In the genomic region with DNA sequence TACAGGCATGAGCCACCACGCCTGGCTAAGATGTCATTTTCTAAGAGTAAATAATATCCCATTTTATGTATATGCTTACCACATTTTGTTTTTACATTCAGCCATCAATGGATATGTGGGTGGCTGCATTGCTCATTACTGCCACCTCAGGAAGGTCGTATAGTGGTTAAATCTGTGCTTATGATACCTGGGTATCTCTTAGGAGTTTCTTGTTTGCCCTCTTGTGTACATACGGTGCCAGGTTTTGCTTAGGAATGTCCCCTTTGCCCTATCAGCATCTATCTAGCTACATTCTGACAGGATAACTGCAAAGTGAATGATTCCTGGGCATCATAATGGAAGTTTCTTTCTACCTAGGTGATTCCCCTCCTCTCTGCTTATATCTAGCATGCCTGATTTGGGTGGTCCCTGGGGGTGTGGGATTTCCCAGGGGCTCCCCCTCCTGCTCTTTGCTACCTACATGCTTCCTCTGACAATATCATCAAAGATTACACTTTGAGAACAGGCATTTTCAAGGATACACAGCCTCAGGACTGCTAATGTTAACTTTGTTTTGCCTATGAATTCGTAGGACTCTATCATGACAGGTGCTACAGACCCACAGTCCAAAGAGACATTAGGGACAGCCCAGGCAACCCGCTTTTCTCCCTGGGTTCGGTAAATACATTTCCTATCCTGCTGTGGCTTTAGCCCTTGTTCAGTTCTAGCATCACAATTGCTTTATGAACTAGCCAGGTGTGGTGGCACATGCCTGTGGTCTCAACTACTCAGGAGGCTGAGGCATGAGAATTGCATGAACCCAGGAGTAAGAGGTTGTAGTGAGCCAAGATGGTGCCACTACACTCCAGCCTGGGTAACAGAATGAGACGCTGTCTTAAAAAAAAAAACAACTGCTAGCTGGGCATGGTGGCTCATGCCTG, we compare ENCODE assay signal across 9 cellular contexts. TPM values are rescaled to one million over a fixed set of nuclear protein-coding genes. Genes with fewer than 3 reads are reported as not detected.
DNase-seq lines count a peak whose midpoint lies in the region; ATAC-seq, FAIRE-seq and TF ChIP-seq lines count a peak whose summit lies in the region.
"Not testable (repeated sequence)": the region's sequence is repeated elsewhere in the genome, so short reads cannot be mapped to it uniquely, and the experiment has no call there.
"Had no signal": no experiment of that assay in that cellular context is flagged by ENCODE, and none has a peak within 500 bp of the region (broad histone marks: within the 10 kb centered on the region; RNA-seq: fewer than 3 reads in every experiment).

No MANE protein-coding gene starts in this region.

- H3K4me1 Mint-ChIP-seq in GM23338: not testable (repeated sequence)
- peaks cover 11% of the 10 kb centered on the region for H3K4me1 Mint-ChIP-seq in activated CD8-positive, alpha-beta T cell treated with anti-CD3 and anti-CD28 coated beads for 36 hours (ENCODE audit: low read depth)

- H3K27me3 Mint-ChIP-seq in GM23338 (ENCODE audit: insufficient read depth, low read depth, poor library complexity); activated CD8-positive, alpha-beta T cell treated with anti-CD3 and anti-CD28 coated beads for 36 hours: not testable (repeated sequence)

- H3K27ac ChIP-seq in DOHH2 (ENCODE audit: low read depth, low read length); GM23338 (ENCODE audit: low read depth); VCaP; liver (ENCODE audit: low read depth in 1 of 2, low read length in 2 of 2): not testable (repeated sequence)

- H3K27ac Mint-ChIP-seq in GM23338; activated CD8-positive, alpha-beta T cell treated with anti-CD3 and anti-CD28 coated beads for 36 hours: not testable (repeated sequence)

- H3K9me3 ChIP-seq in DOHH2 (ENCODE audit: control insufficient read depth, insufficient read depth, low read length): peaks cover 19% of the 10 kb centered on the region
- H3K9me3 ChIP-seq in liver (ENCODE audit: control insufficient read depth in 4 of 4, low read length in 3 of 4): peaks cover 28 to 59% (median 32%) of the 10 kb centered on the region in 4 donors

- H3K36me3 ChIP-seq in DOHH2 (ENCODE audit: control insufficient read depth, low read length): peaks cover 28% of the 10 kb centered on the region
- H3K36me3 ChIP-seq in GM23338 (ENCODE audit: insufficient read depth): peaks cover 22% of the 10 kb centered on the region
- H3K36me3 ChIP-seq in liver (ENCODE audit: control insufficient read depth in 4 of 4, insufficient read depth in 3 of 4, low read depth in 1 of 4, low read length in 3 of 4): peaks cover 13 to 48% (median 39%) of the 10 kb centered on the region in 4 donors

- H3K4me2 ChIP-seq in DOHH2 (ENCODE audit: low read length); GM23338: not testable (repeated sequence)

- not testable (repeated sequence) for H3K4me3 ChIP-seq in DOHH2 (ENCODE audit: low read length); GM23338
- peak overlapping the region in 2 of 3 donors; percentile 49 to 75 for H3K4me3 ChIP-seq in liver (ENCODE audit: low read depth in 1 of 3, low read length in 3 of 3)

- H3K79me2 ChIP-seq in DOHH2 (ENCODE audit: control insufficient read depth, low read length); GM23338 (replicated peaks; ENCODE audit: insufficient read depth): not testable (repeated sequence)

- CTCF ChIA-PET in activated CD8-positive, alpha-beta T cell treated with anti-CD3 and anti-CD28 coated beads for 36 hours (lab: Charles Lee): not testable (repeated sequence)

- not testable (repeated sequence) for H3K9me2 ChIP-seq in DOHH2 (replicated peaks; ENCODE audit: control insufficient read depth, low read length); GM23338 (ENCODE audit: insufficient read depth)

- not testable (repeated sequence) for H2AFZ ChIP-seq in GM23338

- H4K20me1 ChIP-seq in DOHH2 (ENCODE audit: control insufficient read depth, insufficient read depth, low read depth, low read length); GM23338 (replicated peaks; ENCODE audit: insufficient read depth): not testable (repeated sequence)

- peaks cover 97% of the 10 kb centered on the region for H3K9me3 Mint-ChIP-seq in GM23338
- H3K9me3 Mint-ChIP-seq in activated CD8-positive, alpha-beta T cell treated with anti-CD3 and anti-CD28 coated beads for 36 hours: peaks cover 52% of the 10 kb centered on the region

- 96% methylated on average over 7 of the region's 7 CpGs for WGBS in liver

- intact Hi-C loops in activated CD8-positive, alpha-beta T cell treated with anti-CD3 and anti-CD28 coated beads for 36 hours (cut with micrococcal nuclease): not testable (repeated sequence)

- H3F3A ChIP-seq in DOHH2 (ENCODE audit: control insufficient read depth, insufficient read depth); GM23338 (replicated peaks; ENCODE audit: low read depth): not testable (repeated sequence)

- not testable (repeated sequence) for TF ChIP-seq RAD21 in liver (IDR thresholded peaks at IDR 0.05)

- TF ChIP-seq CTCF in DOHH2 (IDR thresholded peaks at IDR 0.05; ENCODE audit: low read depth, low read length, poor library complexity, severe bottlenecking) (peak; percentile 13), GM23338 (conservative IDR thresholded peaks at IDR 0.05; ENCODE audit: low read depth in 2 of 2) (peak; percentile 26 to 31; a peak in 3 of 4 replicates), VCaP (conservative IDR thresholded peaks at IDR 0.05) (peak; percentile 18; the same call in 1 of the 2 replicates)
- TF ChIP-seq CTCF in activated CD8-positive, alpha-beta T cell treated with anti-CD3 and anti-CD28 coated beads for 36 hours (IDR thresholded peaks at IDR 0.05); liver (IDR thresholded peaks at IDR 0.05; ENCODE audit: low read depth, low read length, missing input control): not testable (repeated sequence)

- not testable (repeated sequence) for H3K9ac ChIP-seq in liver (ENCODE audit: low read depth in 1 of 2, low read length in 2 of 2)

- DNase-seq in GM23338 (ENCODE audit: low spot score); HTR-8/SVneo (ENCODE audit: insufficient read length, low spot score); stimulated activated naive CD8-positive, alpha-beta T cell treated with anti-CD3 and anti-CD28 coated beads, Interleukin-15, Interleukin-2, amounts not matched to agents 100 U/mL and 50 U/mL, for 24 hours: not testable (repeated sequence)
- peak; percentile 36 for DNase-seq in activated CD8-positive, alpha-beta T cell treated with anti-CD3 and anti-CD28 coated beads for 36 hours

- not testable (repeated sequence) for H3K4me1 ChIP-seq in DOHH2 (ENCODE audit: control insufficient read depth, low read length); GM23338 (ENCODE audit: insufficient read depth); liver (ENCODE audit: control insufficient read depth in 4 of 4, insufficient read depth in 4 of 4, low read length in 3 of 4)

- peak; percentile 55 for FAIRE-seq in HTR-8/SVneo (lab: Jason Lieb, UNC)

- H3K27me3 ChIP-seq in DOHH2 (ENCODE audit: control insufficient read depth, low read length); GM23338 (ENCODE audit: insufficient read depth); liver (ENCODE audit: control insufficient read depth in 4 of 4, insufficient read depth in 4 of 4, low read length in 3 of 4): not testable (repeated sequence)

- ATAC-seq in GM23338: not testable (repeated sequence)
- ATAC-seq in activated CD8-positive, alpha-beta T cell treated with anti-CD3 and anti-CD28 coated beads for 36 hours: peak; percentile 65
- ATAC-seq in stimulated activated naive CD8-positive, alpha-beta T cell treated with anti-CD3 and anti-CD28 coated beads, Interleukin-15, Interleukin-2, amounts not matched to agents 100 U/mL and 50 U/mL, for 24 hours: peak; percentile 23

- POLR2A ChIA-PET in activated CD8-positive, alpha-beta T cell treated with anti-CD3 and anti-CD28 coated beads for 36 hours (lab: Charles Lee): not testable (repeated sequence)

- peaks cover 30% of the 10 kb centered on the region for H3K36me3 Mint-ChIP-seq in GM23338 (ENCODE audit: low read depth)
- peaks cover 87% of the 10 kb centered on the region for H3K36me3 Mint-ChIP-seq in activated CD8-positive, alpha-beta T cell treated with anti-CD3 and anti-CD28 coated beads for 36 hours (ENCODE audit: low read depth)

- not testable (repeated sequence) for H3K4me3 Mint-ChIP-seq in GM23338; activated CD8-positive, alpha-beta T cell treated with anti-CD3 and anti-CD28 coated beads for 36 hours

RNA-seq across cellular contexts. Expression of gene ZNF440, which starts 15.1 kb away (rescaled TPM):
- 6.1 and 9.3 TPM in 2 replicates for total RNA-seq in GM23338 (2014; rRNA removed; shearing (Covaris generic))
- polyA plus RNA-seq in GM23338 (2016; fragmentation: Nextera tagmentation; extraction: Ambion mirVana): 2.3 and 2.5 TPM in 2 replicates
- 1 to 10 TPM; 7.7 to 8.8 TPM for total RNA-seq in activated CD8-positive, alpha-beta T cell treated with anti-CD3 and anti-CD28 coated beads for 36 hours
- 1 to 10 TPM; 7.2 to 8.5 TPM for total RNA-seq in liver
- polyA plus RNA-seq in liver: 1 to 10 TPM; 1.3 to 1.5 TPM

RNA-seq across cellular contexts. Expression of gene ZNF439, which starts 19.3 kb away (rescaled TPM):
- total RNA-seq in GM23338 (2014; rRNA removed; shearing (Covaris generic)): 6.6 and 11.7 TPM in 2 replicates
- polyA plus RNA-seq in GM23338 (2016; fragmentation: Nextera tagmentation; extraction: Ambion mirVana): 3.5 and 4.5 TPM in 2 replicates
- 1 to 10 TPM; 8.7 to 9.6 TPM for total RNA-seq in activated CD8-positive, alpha-beta T cell treated with anti-CD3 and anti-CD28 coated beads for 36 hours
- 1 to 10 TPM; 2.0 to 2.4 TPM for total RNA-seq in liver
- under 1 TPM; 0.33 to 0.61 TPM for polyA plus RNA-seq in liver
- total RNA-seq: HT-29 had no signal

RNA-seq across cellular contexts. Expression of gene ZNF491, which starts 30.9 kb away (rescaled TPM):
- total RNA-seq in GM23338 (2014; rRNA removed; shearing (Covaris generic)): 1.1 and 1.3 TPM in 2 replicates
- 0.32 and 0.61 TPM in 2 replicates for polyA plus RNA-seq in GM23338 (2016; fragmentation: Nextera tagmentation; extraction: Ambion mirVana)
- total RNA-seq in activated CD8-positive, alpha-beta T cell treated with anti-CD3 and anti-CD28 coated beads for 36 hours: 1 to 10 TPM in 1 of 2 experiments, under 1 TPM in 1; 0.76 to 1.4 TPM
- total RNA-seq in liver: 1 to 10 TPM in 1 of 2 donors, under 1 TPM in 1; 0.98 to 1.8 TPM
- polyA plus RNA-seq in liver: under 1 TPM; 0.24 to 0.51 TPM
- total RNA-seq: G401, HT-29 had no signal

RNA-seq across cellular contexts. Expression of gene ZNF69, which starts 58.4 kb away (rescaled TPM):
- 42.3 and 60.4 TPM in 2 replicates for total RNA-seq in GM23338 (2014; rRNA removed; shearing (Covaris generic))
- 13.5 and 15.8 TPM in 2 replicates for polyA plus RNA-seq in GM23338 (2016; fragmentation: Nextera tagmentation; extraction: Ambion mirVana)
- total RNA-seq in activated CD8-positive, alpha-beta T cell treated with anti-CD3 and anti-CD28 coated beads for 36 hours: 1 to 10 TPM; 1.8 to 3.1 TPM
- total RNA-seq in liver: 10 to 100 TPM; 11.8 to 12.0 TPM
- 1 to 10 TPM; 2.5 to 5.9 TPM for polyA plus RNA-seq in liver
